Comparison of ENCODE assay signal across 9 cellular contexts in genomic region chr6:132298344-132298949, GRCh38.
A peak's percentile ranks its signal among the peaks of the same experiment; 100 is the strongest.
DNase-seq lines count a peak whose midpoint lies in the region; ATAC-seq, FAIRE-seq and TF ChIP-seq lines count a peak whose summit lies in the region.
"Had no signal": no experiment of that assay in that cellular context is flagged by ENCODE, and none has a peak within 500 bp of the region (broad histone marks: within the 10 kb centered on the region; RNA-seq: fewer than 3 reads in every experiment).

No MANE protein-coding gene starts in this region.

- dilution Hi-C loops in endothelial cell of umbilical vein (cut with MboI; ENCODE audit: extremely low pct_ligation_motif_present, low sequenced_read_pairs), result no loop called here

- TF ChIP-seq POLR2A in endothelial cell of umbilical vein (IDR thresholded peaks at IDR 0.05; ENCODE audit: low read depth, low read length), result no peak

- BruUV-seq in endothelial cell of umbilical vein (replicated peaks; lab: Mats Ljungman, UMichigan), result no TSS peak

- POLR2A ChIA-PET in AG04449 (lab: Yijun Ruan, JAX) (interaction anchor here (1.0 kb wide), 1 partner anchor 347 kb away, joined by 3 read pairs; the partner anchor contains the start of gene CCN2), endothelial cell of umbilical vein (lab: Charles Lee) (no interaction called here)
- POLR2A ChIA-PET in naive thymus-derived CD4-positive, alpha-beta T cell (lab: Charles Lee), result no interaction called here

- no peak overlapping the region for H3K27ac Mint-ChIP-seq in naive thymus-derived CD4-positive, alpha-beta T cell
- H3K27ac Mint-ChIP-seq: IgD-negative memory B cell had no signal

- TF ChIP-seq CTCF in AG04449 (IDR thresholded peaks at IDR 0.05; ENCODE audit: insufficient read depth, low read length, missing control alignments), result peak; percentile 40
- peak; percentile 35 to 61 for TF ChIP-seq CTCF in endothelial cell of umbilical vein (IDR thresholded peaks at IDR 0.05; ENCODE audit: extremely low read depth in 1 of 2, insufficient read depth in 1 of 2, low read depth in 1 of 2, low read length in 2 of 2)

- H3K9ac ChIP-seq in SK-N-MC (ENCODE audit: insufficient read length) (no peak overlapping the region), endothelial cell of umbilical vein (replicated peaks; ENCODE audit: extremely low read depth, insufficient read depth, low read length) (no peak overlapping the region)

- no peaks in the 10 kb centered on the region for H4K20me1 ChIP-seq in endothelial cell of umbilical vein (replicated peaks; ENCODE audit: control insufficient read depth, extremely low read depth, insufficient read depth, low read length)

- H3K36me3 ChIP-seq in SK-N-MC (ENCODE audit: insufficient read depth, low read length), result no peaks in the 10 kb centered on the region
- no peaks in the 10 kb centered on the region for H3K36me3 ChIP-seq in endothelial cell of umbilical vein (ENCODE audit: control insufficient read depth in 2 of 2, extremely low read depth in 1 of 2, insufficient read depth in 2 of 2, low read length in 2 of 2)
- H3K36me3 ChIP-seq in naive thymus-derived CD4-positive, alpha-beta T cell (ENCODE audit: control insufficient read depth in 2 of 3, insufficient read depth in 3 of 3, low read length in 3 of 3), result no peaks in the 10 kb centered on the region

- peaks cover 0 to 1% (median 0%) of the 10 kb centered on the region in 7 donors for H3K4me1 Mint-ChIP-seq in naive thymus-derived CD4-positive, alpha-beta T cell

- no peak overlapping the region for H3K27ac ChIP-seq in SK-N-MC
- no peak overlapping the region for H3K27ac ChIP-seq in endothelial cell of umbilical vein (ENCODE audit: insufficient read depth, low read depth, low read length)
- no peak overlapping the region for H3K27ac ChIP-seq in naive thymus-derived CD4-positive, alpha-beta T cell (ENCODE audit: low read depth, low read length)

- H3K79me2 ChIP-seq in endothelial cell of umbilical vein (ENCODE audit: control insufficient read depth, insufficient read depth, low read length), result no peaks in the 10 kb centered on the region

- H3K4me1 ChIP-seq in endothelial cell of umbilical vein (ENCODE audit: control insufficient read depth, extremely low read depth, insufficient read depth, low read length), result no peaks in the 10 kb centered on the region
- no peaks in the 10 kb centered on the region for H3K4me1 ChIP-seq in naive thymus-derived CD4-positive, alpha-beta T cell (ENCODE audit: control insufficient read depth in 2 of 2, insufficient read depth in 2 of 2, low read length in 2 of 2)

- no peak overlapping the region for H2AFZ ChIP-seq in endothelial cell of umbilical vein (ENCODE audit: low read depth, low read length)

- FAIRE-seq in endothelial cell of umbilical vein (lab: Jason Lieb, UNC), result no peak

- H3K9me3 Mint-ChIP-seq in naive thymus-derived CD4-positive, alpha-beta T cell, result no peaks in the 10 kb centered on the region

- H3K27me3 Mint-ChIP-seq in naive thymus-derived CD4-positive, alpha-beta T cell, result peaks cover 20 to 33% (median 28%) of the 10 kb centered on the region in 5 donors
- H3K27me3 Mint-ChIP-seq: IgD-negative memory B cell had no signal

- DNase-seq in AG04449 (ENCODE audit: low read depth, low spot score) (no peak), EL (peak; percentile 46), SK-N-MC (ENCODE audit: low read depth, low spot score) (peak; percentile 53), endothelial cell of umbilical vein (ENCODE audit: low read depth, low spot score) (peak; percentile 62), 8988T (no peak)
- DNase-seq in naive thymus-derived CD4-positive, alpha-beta T cell, result peak in 4 of 9 donors; percentile 7 to 18 (median 10)

- intact Hi-C loops in endothelial cell of umbilical vein (cut with micrococcal nuclease), result loop anchor here (1.0 kb wide), 3 partner anchors 19 to 383 kb away; no protein-coding TSS in a partner anchor
- intact Hi-C loops in naive thymus-derived CD4-positive, alpha-beta T cell (cut with micrococcal nuclease), result loop anchor here (1.0 kb wide), 1 partner anchor 19 kb away; no protein-coding TSS in a partner anchor

- H3K4me2 ChIP-seq in endothelial cell of umbilical vein (ENCODE audit: insufficient read depth, low read length), result no peak overlapping the region

- CTCF ChIA-PET in AG04449 (lab: Yijun Ruan, JAX) (interaction anchor here (0.6 to 16.2 kb wide), 47 partner anchors 9 to 603 kb away, joined by 3 to 626 read pairs (median 5); partner anchors contain the start of genes CCN2 and MOXD1), endothelial cell of umbilical vein (lab: Charles Lee) (interaction anchor here (0.5 to 15.1 kb wide), 42 partner anchors 9 to 603 kb away, joined by 3 to 360 read pairs (median 4); partner anchors contain the start of gene CCN2)
- CTCF ChIA-PET in naive thymus-derived CD4-positive, alpha-beta T cell (lab: Charles Lee), result interaction anchor here (0.6 to 4.9 kb wide), 3 partner anchors 19 to 455 kb away, joined by 3 to 40 read pairs (median 4); no protein-coding TSS in a partner anchor

- no peak overlapping the region for H3K4me3 ChIP-seq in AG04449 (ENCODE audit: low read depth, low read length)
- no peak overlapping the region for H3K4me3 ChIP-seq in SK-N-MC
- H3K4me3 ChIP-seq in endothelial cell of umbilical vein (replicated peaks in 1 of 3; ENCODE audit: insufficient read depth in 1 of 3, low read depth in 1 of 3, low read length in 3 of 3), result no peak overlapping the region
- H3K4me3 ChIP-seq in naive thymus-derived CD4-positive, alpha-beta T cell (ENCODE audit: low read length), result no peak overlapping the region

- H3K9me1 ChIP-seq in endothelial cell of umbilical vein (replicated peaks; ENCODE audit: control insufficient read depth, extremely low read depth, insufficient read depth, low read length), result no peaks in the 10 kb centered on the region

- H3K9me3 ChIP-seq in SK-N-MC (ENCODE audit: low read depth, low read length) (no peaks in the 10 kb centered on the region), endothelial cell of umbilical vein (replicated peaks; ENCODE audit: control insufficient read depth, insufficient read depth, low read length) (no peaks in the 10 kb centered on the region)
- H3K9me3 ChIP-seq in naive thymus-derived CD4-positive, alpha-beta T cell (ENCODE audit: control insufficient read depth in 2 of 3, low read length in 3 of 3), result no peaks in the 10 kb centered on the region

- H3K4me3 Mint-ChIP-seq in naive thymus-derived CD4-positive, alpha-beta T cell, result no peak overlapping the region
- H3K4me3 Mint-ChIP-seq: IgD-negative memory B cell had no signal

- peaks cover 5 to 6% of the 10 kb centered on the region in 2 experiments for H3K27me3 ChIP-seq in endothelial cell of umbilical vein (ENCODE audit: control insufficient read depth in 2 of 2, insufficient read depth in 2 of 2, low read length in 2 of 2)
- H3K27me3 ChIP-seq in naive thymus-derived CD4-positive, alpha-beta T cell (ENCODE audit: control insufficient read depth in 2 of 2, insufficient read depth in 2 of 2, low read length in 2 of 2), result no peaks in the 10 kb centered on the region

- peak; percentile 57 for ATAC-seq in HG03558 (IDR thresholded peaks at IDR 0.05; ENCODE audit: extremely low read depth, unreplicated experiment)
- ATAC-seq in naive thymus-derived CD4-positive, alpha-beta T cell, result peak; percentile 51
- no peak for ATAC-seq in HG03025 (IDR thresholded peaks at IDR 0.05; ENCODE audit: low FRiP score, unreplicated experiment)

- no peaks in the 10 kb centered on the region for H3K36me3 Mint-ChIP-seq in naive thymus-derived CD4-positive, alpha-beta T cell

TF ChIP-seq in endothelial cell of umbilical vein, 7 proteins besides CTCF, POLR2A, EP300 and RAD21:
- TF ChIP-seq MYC (IDR thresholded peaks at IDR 0.05; ENCODE audit: low read depth, low read length), result no peak
- TF ChIP-seq GATA2 (IDR thresholded peaks at IDR 0.05; ENCODE audit: insufficient read depth, insufficient read length, low read depth, low read length), result no peak
- no peak for TF ChIP-seq FOS (IDR thresholded peaks at IDR 0.05; ENCODE audit: borderline replicate concordance, insufficient read depth, low read length)
- TF ChIP-seq EZH2 (IDR thresholded peaks at IDR 0.05; ENCODE audit: borderline replicate concordance, low read depth, low read length, severe bottlenecking), result no peak
- no peak for TF ChIP-seq POLR2AphosphoS5 (IDR thresholded peaks at IDR 0.05; ENCODE audit: insufficient read depth, low read depth, low read length)
- TF ChIP-seq MAX (IDR thresholded peaks at IDR 0.05; ENCODE audit: insufficient read depth, insufficient read length), result no peak
- TF ChIP-seq JUN (IDR thresholded peaks at IDR 0.05; ENCODE audit: borderline replicate concordance, insufficient read depth, insufficient read length, low read depth), result no peak

Comparison
In these comparisons a context has a peak if more than half of its experiments do, and no peak if none do; other contexts are left out.
1. DNase-seq: peak in EL (single experiment), SK-N-MC (single experiment) and endothelial cell of umbilical vein (single experiment); none in AG04449 (single experiment) and 8988T (single experiment).